In the genomic region with DNA sequence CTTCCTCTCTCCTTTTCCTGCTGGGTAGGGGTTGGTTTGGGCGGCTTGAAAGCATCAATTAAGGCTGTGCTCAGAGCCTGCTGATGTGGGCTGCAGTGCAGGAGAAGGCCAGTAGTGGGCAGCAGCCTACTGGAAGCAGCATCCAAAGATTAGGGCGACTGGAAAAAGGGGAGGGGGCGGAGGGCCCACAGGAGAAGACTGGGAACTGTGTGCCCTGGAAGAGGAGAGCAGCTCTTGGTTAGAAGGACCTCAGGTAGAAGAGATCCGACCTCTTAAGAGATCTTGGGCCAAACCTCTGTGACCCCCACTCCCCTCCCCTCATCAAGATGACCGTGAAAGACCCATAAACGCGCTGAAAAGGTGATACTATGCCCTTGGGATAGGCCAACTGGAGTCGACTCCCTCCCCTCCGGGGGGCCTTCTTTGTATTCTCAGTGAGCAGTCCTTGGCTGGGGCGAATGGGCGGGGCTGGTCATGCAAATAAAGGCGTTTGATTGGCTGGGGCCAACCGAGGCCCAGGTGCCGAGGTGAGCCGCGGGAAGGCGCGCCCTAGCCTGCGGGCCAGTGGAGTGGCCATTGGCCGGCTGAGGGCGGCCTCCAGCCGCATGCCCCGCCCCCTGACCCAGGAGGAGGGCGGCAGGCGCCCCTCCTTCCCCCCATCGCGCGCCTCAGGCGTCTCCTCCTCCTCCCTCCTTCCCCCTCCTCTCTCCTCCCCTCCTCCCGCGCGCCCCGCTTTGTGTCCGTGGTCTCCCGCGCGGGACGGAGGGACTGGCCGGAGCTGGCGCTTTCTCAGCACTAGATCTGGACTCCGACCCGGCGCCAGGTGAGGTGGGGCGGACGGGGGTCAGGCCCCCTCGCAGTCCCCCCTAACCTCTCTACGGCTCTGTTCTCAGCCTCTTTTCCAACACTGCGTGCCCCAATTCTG, we compare ENCODE assay signal across 1 cellular context.
TF ChIP-seq lines count a peak whose summit lies in the region.

No MANE protein-coding gene starts in this region.

TF ChIP-seq in GM23338, 12 proteins besides CTCF, POLR2A, EP300 and RAD21 (continued from another document):
- TF ChIP-seq, protein P1, sequence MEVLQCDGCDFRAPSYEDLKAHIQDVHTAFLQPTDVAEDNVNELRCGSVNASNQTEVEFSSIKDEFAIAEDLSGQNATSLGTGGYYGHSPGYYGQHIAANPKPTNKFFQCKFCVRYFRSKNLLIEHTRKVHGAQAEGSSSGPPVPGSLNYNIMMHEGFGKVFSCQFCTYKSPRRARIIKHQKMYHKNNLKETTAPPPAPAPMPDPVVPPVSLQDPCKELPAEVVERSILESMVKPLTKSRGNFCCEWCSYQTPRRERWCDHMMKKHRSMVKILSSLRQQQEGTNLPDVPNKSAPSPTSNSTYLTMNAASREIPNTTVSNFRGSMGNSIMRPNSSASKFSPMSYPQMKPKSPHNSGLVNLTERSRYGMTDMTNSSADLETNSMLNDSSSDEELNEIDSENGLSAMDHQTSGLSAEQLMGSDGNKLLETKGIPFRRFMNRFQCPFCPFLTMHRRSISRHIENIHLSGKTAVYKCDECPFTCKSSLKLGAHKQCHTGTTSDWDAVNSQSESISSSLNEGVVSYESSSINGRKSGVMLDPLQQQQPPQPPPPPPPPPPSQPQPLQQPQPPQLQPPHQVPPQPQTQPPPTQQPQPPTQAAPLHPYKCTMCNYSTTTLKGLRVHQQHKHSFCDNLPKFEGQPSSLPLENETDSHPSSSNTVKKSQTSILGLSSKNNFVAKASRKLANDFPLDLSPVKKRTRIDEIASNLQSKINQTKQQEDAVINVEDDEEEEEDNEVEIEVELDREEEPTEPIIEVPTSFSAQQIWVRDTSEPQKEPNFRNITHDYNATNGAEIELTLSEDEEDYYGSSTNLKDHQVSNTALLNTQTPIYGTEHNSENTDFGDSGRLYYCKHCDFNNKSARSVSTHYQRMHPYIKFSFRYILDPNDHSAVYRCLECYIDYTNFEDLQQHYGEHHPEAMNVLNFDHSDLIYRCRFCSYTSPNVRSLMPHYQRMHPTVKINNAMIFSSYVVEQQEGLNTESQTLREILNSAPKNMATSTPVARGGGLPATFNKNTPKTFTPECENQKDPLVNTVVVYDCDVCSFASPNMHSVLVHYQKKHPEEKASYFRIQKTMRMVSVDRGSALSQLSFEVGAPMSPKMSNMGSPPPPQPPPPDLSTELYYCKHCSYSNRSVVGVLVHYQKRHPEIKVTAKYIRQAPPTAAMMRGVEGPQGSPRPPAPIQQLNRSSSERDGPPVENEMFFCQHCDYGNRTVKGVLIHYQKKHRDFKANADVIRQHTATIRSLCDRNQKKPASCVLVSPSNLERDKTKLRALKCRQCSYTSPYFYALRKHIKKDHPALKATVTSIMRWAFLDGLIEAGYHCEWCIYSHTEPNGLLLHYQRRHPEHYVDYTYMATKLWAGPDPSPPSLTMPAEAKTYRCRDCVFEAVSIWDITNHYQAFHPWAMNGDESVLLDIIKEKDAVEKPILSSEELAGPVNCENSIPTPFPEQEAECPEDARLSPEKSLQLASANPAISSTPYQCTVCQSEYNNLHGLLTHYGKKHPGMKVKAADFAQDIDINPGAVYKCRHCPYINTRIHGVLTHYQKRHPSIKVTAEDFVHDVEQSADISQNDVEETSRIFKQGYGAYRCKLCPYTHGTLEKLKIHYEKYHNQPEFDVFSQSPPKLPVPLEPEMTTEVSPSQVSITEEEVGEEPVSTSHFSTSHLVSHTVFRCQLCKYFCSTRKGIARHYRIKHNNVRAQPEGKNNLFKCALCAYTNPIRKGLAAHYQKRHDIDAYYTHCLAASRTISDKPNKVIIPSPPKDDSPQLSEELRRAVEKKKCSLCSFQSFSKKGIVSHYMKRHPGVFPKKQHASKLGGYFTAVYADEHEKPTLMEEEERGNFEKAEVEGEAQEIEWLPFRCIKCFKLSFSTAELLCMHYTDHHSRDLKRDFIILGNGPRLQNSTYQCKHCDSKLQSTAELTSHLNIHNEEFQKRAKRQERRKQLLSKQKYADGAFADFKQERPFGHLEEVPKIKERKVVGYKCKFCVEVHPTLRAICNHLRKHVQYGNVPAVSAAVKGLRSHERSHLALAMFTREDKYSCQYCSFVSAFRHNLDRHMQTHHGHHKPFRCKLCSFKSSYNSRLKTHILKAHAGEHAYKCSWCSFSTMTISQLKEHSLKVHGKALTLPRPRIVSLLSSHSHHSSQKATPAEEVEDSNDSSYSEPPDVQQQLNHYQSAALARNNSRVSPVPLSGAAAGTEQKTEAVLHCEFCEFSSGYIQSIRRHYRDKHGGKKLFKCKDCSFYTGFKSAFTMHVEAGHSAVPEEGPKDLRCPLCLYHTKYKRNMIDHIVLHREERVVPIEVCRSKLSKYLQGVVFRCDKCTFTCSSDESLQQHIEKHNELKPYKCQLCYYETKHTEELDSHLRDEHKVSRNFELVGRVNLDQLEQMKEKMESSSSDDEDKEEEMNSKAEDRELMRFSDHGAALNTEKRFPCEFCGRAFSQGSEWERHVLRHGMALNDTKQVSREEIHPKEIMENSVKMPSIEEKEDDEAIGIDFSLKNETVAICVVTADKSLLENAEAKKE (CRISPR knock-in tag; IDR thresholded peaks at IDR 0.05): peak; percentile 97
- TF ChIP-seq NANOG (IDR thresholded peaks at IDR 0.05; ENCODE audit: borderline replicate concordance) (no peak), JUNB (IDR thresholded peaks at IDR 0.05; ENCODE audit: unreplicated experiment) (no peak), ZNF331 (CRISPR knock-in tag; IDR thresholded peaks at IDR 0.05; ENCODE audit: low read depth) (no peak), CREB1 (CRISPR knock-in tag; IDR thresholded peaks at IDR 0.05; ENCODE audit: low read depth) (no peak), EZH2phosphoT487 (IDR thresholded peaks at IDR 0.05; ENCODE audit: unreplicated experiment) (no peak), STAT1 (IDR thresholded peaks at IDR 0.05; ENCODE audit: unreplicated experiment) (no peak), ZNF114 (CRISPR knock-in tag; IDR thresholded peaks at IDR 0.05) (no peak)
- TF ChIP-seq, protein P2, sequence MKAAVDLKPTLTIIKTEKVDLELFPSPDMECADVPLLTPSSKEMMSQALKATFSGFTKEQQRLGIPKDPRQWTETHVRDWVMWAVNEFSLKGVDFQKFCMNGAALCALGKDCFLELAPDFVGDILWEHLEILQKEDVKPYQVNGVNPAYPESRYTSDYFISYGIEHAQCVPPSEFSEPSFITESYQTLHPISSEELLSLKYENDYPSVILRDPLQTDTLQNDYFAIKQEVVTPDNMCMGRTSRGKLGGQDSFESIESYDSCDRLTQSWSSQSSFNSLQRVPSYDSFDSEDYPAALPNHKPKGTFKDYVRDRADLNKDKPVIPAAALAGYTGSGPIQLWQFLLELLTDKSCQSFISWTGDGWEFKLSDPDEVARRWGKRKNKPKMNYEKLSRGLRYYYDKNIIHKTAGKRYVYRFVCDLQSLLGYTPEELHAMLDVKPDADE (IDR thresholded peaks at IDR 0.05): no peak
- TF ChIP-seq, protein P3, sequence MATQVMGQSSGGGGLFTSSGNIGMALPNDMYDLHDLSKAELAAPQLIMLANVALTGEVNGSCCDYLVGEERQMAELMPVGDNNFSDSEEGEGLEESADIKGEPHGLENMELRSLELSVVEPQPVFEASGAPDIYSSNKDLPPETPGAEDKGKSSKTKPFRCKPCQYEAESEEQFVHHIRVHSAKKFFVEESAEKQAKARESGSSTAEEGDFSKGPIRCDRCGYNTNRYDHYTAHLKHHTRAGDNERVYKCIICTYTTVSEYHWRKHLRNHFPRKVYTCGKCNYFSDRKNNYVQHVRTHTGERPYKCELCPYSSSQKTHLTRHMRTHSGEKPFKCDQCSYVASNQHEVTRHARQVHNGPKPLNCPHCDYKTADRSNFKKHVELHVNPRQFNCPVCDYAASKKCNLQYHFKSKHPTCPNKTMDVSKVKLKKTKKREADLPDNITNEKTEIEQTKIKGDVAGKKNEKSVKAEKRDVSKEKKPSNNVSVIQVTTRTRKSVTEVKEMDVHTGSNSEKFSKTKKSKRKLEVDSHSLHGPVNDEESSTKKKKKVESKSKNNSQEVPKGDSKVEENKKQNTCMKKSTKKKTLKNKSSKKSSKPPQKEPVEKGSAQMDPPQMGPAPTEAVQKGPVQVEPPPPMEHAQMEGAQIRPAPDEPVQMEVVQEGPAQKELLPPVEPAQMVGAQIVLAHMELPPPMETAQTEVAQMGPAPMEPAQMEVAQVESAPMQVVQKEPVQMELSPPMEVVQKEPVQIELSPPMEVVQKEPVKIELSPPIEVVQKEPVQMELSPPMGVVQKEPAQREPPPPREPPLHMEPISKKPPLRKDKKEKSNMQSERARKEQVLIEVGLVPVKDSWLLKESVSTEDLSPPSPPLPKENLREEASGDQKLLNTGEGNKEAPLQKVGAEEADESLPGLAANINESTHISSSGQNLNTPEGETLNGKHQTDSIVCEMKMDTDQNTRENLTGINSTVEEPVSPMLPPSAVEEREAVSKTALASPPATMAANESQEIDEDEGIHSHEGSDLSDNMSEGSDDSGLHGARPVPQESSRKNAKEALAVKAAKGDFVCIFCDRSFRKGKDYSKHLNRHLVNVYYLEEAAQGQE (IDR thresholded peaks at IDR 0.05; ENCODE audit: unreplicated experiment): no peak
